Comparison of ENCODE assay signal across 8 cellular contexts in genomic region chr6:37432590-37432915, GRCh38. TPM values are rescaled to one million over a fixed set of nuclear protein-coding genes. Genes with fewer than 3 reads are reported as not detected.
DNase-seq lines count a peak whose midpoint lies in the region; TF ChIP-seq lines count a peak whose summit lies in the region.

No MANE protein-coding gene starts in this region.

- H3K9me3 ChIP-seq in SJCRH30 (replicated peaks) = no peaks in the 10 kb centered on the region

- H3K9me3 Mint-ChIP-seq in progenitor cell of endocrine pancreas (ENCODE audit: low read depth) = no peaks in the 10 kb centered on the region

- H3K27me3 ChIP-seq in SJCRH30 = no peaks in the 10 kb centered on the region

- TF ChIP-seq CTCF in fibroblast of mammary gland (conservative IDR thresholded peaks at IDR 0.05; ENCODE audit: control insufficient read depth, insufficient read depth, low read depth, low read length) (no peak), progenitor cell of endocrine pancreas (IDR thresholded peaks at IDR 0.05; ENCODE audit: unreplicated experiment) (no peak)

- H3K4me1 ChIP-seq in SJCRH30 = peaks cover 5% of the 10 kb centered on the region

- no peaks in the 10 kb centered on the region for H3K27me3 Mint-ChIP-seq in progenitor cell of endocrine pancreas

- peak overlapping the region; percentile 87 for H3K4me3 ChIP-seq in SJCRH30
- H3K4me3 ChIP-seq in fibroblast of mammary gland (ENCODE audit: control insufficient read depth, low read depth, low read length) = peak overlapping the region; percentile 61

- peak overlapping the region; percentile 90 for H3K4me3 Mint-ChIP-seq in progenitor cell of endocrine pancreas (ENCODE audit: low read depth)

- peaks cover 2% of the 10 kb centered on the region; the same call in 1 of the 2 replicates for H3K36me3 ChIP-seq in SJCRH30

- H3K27ac ChIP-seq in SJCRH30 = peak overlapping the region; percentile 67

- H3K27ac Mint-ChIP-seq in progenitor cell of endocrine pancreas = peak overlapping the region; percentile 69

- peaks cover 19% of the 10 kb centered on the region for H3K4me1 Mint-ChIP-seq in progenitor cell of endocrine pancreas (ENCODE audit: low read depth)

- H3K36me3 Mint-ChIP-seq in progenitor cell of endocrine pancreas (ENCODE audit: insufficient read depth) = peaks cover 2% of the 10 kb centered on the region

- DNase-seq in NCI-H2227 treated with DMSO at 0.1 percent for 48 hours (lab: John Stamatoyannopoulos, UW) (peak; percentile 55), NCI-H2227 (lab: John Stamatoyannopoulos, UW; ENCODE audit: unreplicated experiment) (no peak), SJCRH30 (no peak), fibroblast of mammary gland (ENCODE audit: low read depth) (no peak), progenitor cell of endocrine pancreas (ENCODE audit: low spot score, unreplicated experiment) (no peak), GF-D8 (lab: John Stamatoyannopoulos, UW) (no peak), NCI-H748 (lab: John Stamatoyannopoulos, UW; ENCODE audit: unreplicated experiment) (no peak)
- DNase-seq in activated CD4-positive, alpha-beta T cell treated with anti-CD3 and anti-CD28 coated beads, Interleukin-2, amount 50 U/mL, for 1 hour = no peak

RNA-seq across cellular contexts. Expression of gene CMTR1, which starts 0.5 kb away (rescaled TPM):
- 39.1 and 45.2 TPM in 2 replicates for total RNA-seq in SJCRH30 (2014; rRNA removed; shearing (Covaris generic))
- total RNA-seq in progenitor cell of endocrine pancreas = 48.0 and 50.5 TPM in 2 replicates
